ENCODE assay signal across 27 cellular contexts in the genomic region with DNA sequence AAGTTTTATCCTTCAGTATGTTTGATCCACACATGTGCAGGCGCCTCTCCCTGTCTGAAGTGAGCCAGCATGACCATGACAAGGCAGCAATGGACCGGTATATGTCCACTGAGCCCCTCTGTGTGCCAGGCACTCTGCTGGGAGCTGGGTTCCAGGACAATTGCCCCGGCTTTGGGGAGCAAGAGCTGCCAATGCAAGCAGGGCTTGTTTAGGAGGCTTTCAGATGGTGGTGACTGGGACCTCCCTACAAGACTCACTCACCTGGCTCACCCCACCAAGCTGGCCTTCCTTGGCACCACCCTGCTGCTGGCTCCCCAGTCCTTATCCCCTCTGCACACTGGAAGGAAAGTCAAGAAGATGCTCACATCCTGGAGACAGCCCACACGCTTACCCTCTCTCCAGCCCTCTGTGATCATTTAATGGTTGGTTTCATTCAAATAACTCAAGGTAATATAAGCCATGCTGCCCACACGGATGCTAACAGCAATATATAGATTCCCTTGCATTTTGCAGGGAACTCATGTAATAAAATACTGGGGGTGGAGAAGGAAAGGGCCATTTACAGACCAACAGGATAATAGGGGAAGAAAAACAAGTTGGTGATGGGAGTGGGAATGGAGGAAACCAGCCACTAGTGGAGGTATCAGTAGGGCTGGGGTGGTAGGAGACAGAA. TPM values are rescaled to one million over a fixed set of nuclear protein-coding genes. Genes with fewer than 3 reads are reported as not detected.
"Had no signal": no experiment of that assay in that cellular context is flagged by ENCODE, and none has a peak within 500 bp of the region (broad histone marks: within the 10 kb centered on the region; RNA-seq: fewer than 3 reads in every experiment).

No MANE protein-coding gene starts in this region.

- H3K4me3 ChIP-seq: ovary, prostate gland, right atrium auricular region, skin epidermis, smooth muscle cell, suprapubic skin, testis, tibial artery, transverse colon, upper lobe of right lung, uterus had no signal

- H3K9me3 ChIP-seq: ovary, prostate gland, right atrium auricular region, suprapubic skin, testis, tibial artery, transverse colon, upper lobe of right lung, uterus had no signal

- H3K4me1 ChIP-seq: parathyroid adenoma, prostate gland, transverse colon, upper lobe of right lung, uterus had no signal

- ATAC-seq: naive thymus-derived CD8-positive, alpha-beta T cell; natural killer cell treated with Interleukin-12 subunit alpha and Interleukin-12 subunit beta and Interleukin-15 and Interleukin-18, amount 100 ng/mL, for 72 hours; sciatic nerve; stimulated activated naive CD8-positive, alpha-beta T cell treated with anti-CD3 and anti-CD28 coated beads, Interleukin-15, amount 100 ng/mL, for 72 hours; stimulated activated naive CD8-positive, alpha-beta T cell treated with anti-CD3 and anti-CD28 coated beads, Interleukin-15, Interleukin-2, amounts not matched to agents 100 U/mL and 50 U/mL, for 24 hours; upper lobe of right lung had no signal

- H3K36me3 ChIP-seq: ovary, prostate gland, right atrium auricular region, suprapubic skin, tibial artery, transverse colon, upper lobe of right lung, uterus had no signal

- DNase-seq: naive B cell; naive thymus-derived CD8-positive, alpha-beta T cell; nephron progenitor cell; occipital lobe; ovary; retina; stimulated activated CD4-positive, alpha-beta T cell treated with anti-CD3 and anti-CD28 coated beads, Interleukin-1b, Interleukin-23, amount 100 ng/mL, for 48 hours; stimulated activated CD4-positive, alpha-beta T cell treated with anti-CD3 and anti-CD28 coated beads, Interleukin-4, amount 100 ng/mL, for 1 hour; stimulated activated CD4-positive, alpha-beta T cell treated with anti-CD3 and anti-CD28 coated beads, Interleukin-4, amount 100 ng/mL, for 4 hours; stimulated activated CD8-positive, alpha-beta memory T cell treated with anti-CD3 and anti-CD28 coated beads, Interleukin-4, amount 100 ng/mL, for 48 hours; stimulated activated naive CD4-positive, alpha-beta T cell; stimulated activated naive CD8-positive, alpha-beta T cell treated with anti-CD3 and anti-CD28 coated beads, Interleukin-15, amount 100 ng/mL, for 72 hours; stimulated activated naive CD8-positive, alpha-beta T cell treated with anti-CD3 and anti-CD28 coated beads, Interleukin-15, Interleukin-2, amounts not matched to agents 100 U/mL and 50 U/mL, for 24 hours; substantia nigra; testis; tibial artery; transverse colon; upper lobe of right lung; uterus had no signal

- H3K27ac ChIP-seq: ovary, parathyroid adenoma, prostate gland, right atrium auricular region, skin epidermis, suprapubic skin, testis, tibial artery, transverse colon, upper lobe of right lung, uterus had no signal

- H3K27me3 ChIP-seq: ovary, right atrium auricular region, suprapubic skin, testis, tibial artery, transverse colon, upper lobe of right lung, uterus had no signal

RNA-seq across cellular contexts. Expression of a gene that starts 23.6 kb away (rescaled TPM):
- total RNA-seq: naive thymus-derived CD8-positive, alpha-beta T cell; natural killer cell treated with Interleukin-12 subunit alpha and Interleukin-12 subunit beta and Interleukin-15 and Interleukin-18, amount 100 ng/mL, for 72 hours had no signal
